Comparison of ENCODE assay signal across 8 cellular contexts in genomic region chr10:24952146-24952700, GRCh38. TPM values are rescaled to one million over a fixed set of nuclear protein-coding genes. Genes with fewer than 3 reads are reported as not detected.
DNase-seq lines count a peak whose midpoint lies in the region; ATAC-seq and TF ChIP-seq lines count a peak whose summit lies in the region.

Gene PRTFDC1, minus strand, starts transcription at chr10:24952606. Its CDS starts 31 bp downstream, at chr10:24952575.

- 2% methylated on average over 39 to 55 of the region's 55 CpGs for WGBS in heart right ventricle, 2 donors

- H3K27me3 ChIP-seq in adipocyte (replicated peaks; ENCODE audit: control insufficient read depth, insufficient read depth, low read length) (no peaks in the 10 kb centered on the region), heart right ventricle (peaks cover 0 to 6% (median 0%) of the 10 kb centered on the region in 7 donors)

- H3K27ac ChIP-seq in heart right ventricle = peak within 1 kb of the TSS; percentile 55 to 92 (median 86)

- ATAC-seq in GM21825 (IDR thresholded peaks at IDR 0.05; ENCODE audit: unreplicated experiment) = peak; percentile 37
- ATAC-seq in heart right ventricle = peak; percentile 41 to 67 (median 58)

- intact Hi-C loops in heart right ventricle (cut with DNase I) = loop anchor here in 5 of 10 donors (5.0 to 10.0 kb wide), 4 partner anchors 87 to 305 kb away; partner anchors contain the start of gene ARHGAP21 (in 5 of the 5)

- peak; percentile 78 for DNase-seq in DMS53 (lab: John Stamatoyannopoulos, UW)
- DNase-seq in DMS53 treated with DMSO at 0.1 percent for 48 hours (lab: John Stamatoyannopoulos, UW; ENCODE audit: unreplicated experiment) = no peak
- peak; percentile 91 for DNase-seq in NCI-H146 (lab: John Stamatoyannopoulos, UW)
- peak; percentile 61 for DNase-seq in adipocyte (ENCODE audit: low read depth)
- DNase-seq in heart right ventricle = peak; percentile 40 to 55
- DNase-seq in pons (ENCODE audit: low spot score) = peak; percentile 44
- no peak for DNase-seq in SW480 (ENCODE audit: low spot score)

- no peak for TF ChIP-seq CTCF in heart right ventricle (IDR thresholded peaks at IDR 0.05)

- peak within 1 kb of the TSS; percentile 86 for H3K9ac ChIP-seq in adipocyte (ENCODE audit: low read length)

- H3K4me3 ChIP-seq in adipocyte (ENCODE audit: low read length) = peak within 1 kb of the TSS; percentile 79
- peak within 1 kb of the TSS; percentile 51 to 73 (median 64) for H3K4me3 ChIP-seq in heart right ventricle

- H3K36me3 ChIP-seq in adipocyte (ENCODE audit: control insufficient read depth, insufficient read depth, low read length, severe bottlenecking) (no peaks in the 10 kb centered on the region), heart right ventricle (no peaks in the 10 kb centered on the region)

- H3K4me1 ChIP-seq in adipocyte (ENCODE audit: control insufficient read depth, insufficient read depth, low read length) = peaks cover 36% of the 10 kb centered on the region
- H3K4me1 ChIP-seq in heart right ventricle = peaks cover 0 to 37% (median 14%) of the 10 kb centered on the region in 9 donors

- H3K9me3 ChIP-seq in adipocyte (ENCODE audit: control insufficient read depth, low read length) (no peaks in the 10 kb centered on the region), heart right ventricle (no peaks in the 10 kb centered on the region)

RNA-seq across cellular contexts. Expression of gene PRTFDC1, which starts in this region (rescaled TPM):
- 10 to 100 TPM in 1 of 10 donors, 1 to 10 TPM in 9; 2.5 to 11.4 (median 4.6) TPM for total RNA-seq in heart right ventricle
- 1 to 10 TPM; 4.8 to 5.6 TPM for polyA plus RNA-seq in heart right ventricle

Comparison
In these comparisons a context has a peak if more than half of its experiments do, and no peak if none do; other contexts are left out.
1. DNase-seq: peak in DMS53 (single experiment), NCI-H146 (single experiment), adipocyte (single experiment), heart right ventricle (2 of 2) and pons (single experiment); none in DMS53 treated with DMSO at 0.1 percent for 48 hours (single experiment) and SW480 (single experiment).